ENCODE assay signal across 1 cellular context in the genomic region with DNA sequence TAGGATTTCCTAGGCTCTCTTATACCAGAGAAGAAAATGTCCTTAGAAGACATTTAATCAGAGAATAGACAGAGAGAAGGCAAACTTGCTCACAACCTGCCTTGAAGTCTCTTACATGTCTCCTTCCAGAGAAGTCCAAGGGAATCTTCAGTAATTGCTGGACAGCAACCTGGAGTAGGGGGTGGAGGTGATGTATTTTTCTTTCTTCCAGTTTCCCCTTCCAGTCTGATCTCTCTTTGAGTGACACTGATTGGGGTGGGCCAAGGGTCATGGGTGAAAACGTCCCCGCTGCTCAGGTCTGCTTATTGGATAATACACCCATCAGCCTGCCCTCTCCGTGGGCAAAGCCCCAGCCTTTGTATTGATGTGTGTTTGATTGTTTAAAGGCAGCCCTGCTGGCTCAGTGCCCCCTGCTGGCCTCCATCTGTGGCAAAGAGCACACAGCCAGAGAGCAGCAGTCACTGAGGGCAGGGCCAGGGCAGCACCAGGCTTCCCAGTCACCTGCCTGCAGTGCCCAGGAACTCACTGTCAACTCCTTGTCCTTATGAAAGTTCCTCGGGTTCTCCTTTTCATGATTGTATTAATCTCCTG.
A peak's percentile ranks its signal among the peaks of the same experiment; 100 is the strongest.
TF ChIP-seq lines count a peak whose summit lies in the region.

No MANE protein-coding gene starts in this region.

TF ChIP-seq in H1, 55 proteins besides CTCF, POLR2A, EP300 and RAD21:
- TF ChIP-seq SP2 (IDR thresholded peaks at IDR 0.05; ENCODE audit: low read length) (no peak), NANOG (IDR thresholded peaks at IDR 0.05; ENCODE audit: insufficient read depth, low read depth, low read length, poor library complexity, severe bottlenecking) (peak; percentile 36)
